In genomic region chr22:44701187-44701586, GRCh38 we compare ENCODE assay signal across 1 cellular context.
TF ChIP-seq lines count a peak whose summit lies in the region.

No MANE protein-coding gene starts in this region.

TF ChIP-seq in HepG2, 621 proteins besides CTCF, POLR2A, EP300 and RAD21:
- TF ChIP-seq, protein P1, sequence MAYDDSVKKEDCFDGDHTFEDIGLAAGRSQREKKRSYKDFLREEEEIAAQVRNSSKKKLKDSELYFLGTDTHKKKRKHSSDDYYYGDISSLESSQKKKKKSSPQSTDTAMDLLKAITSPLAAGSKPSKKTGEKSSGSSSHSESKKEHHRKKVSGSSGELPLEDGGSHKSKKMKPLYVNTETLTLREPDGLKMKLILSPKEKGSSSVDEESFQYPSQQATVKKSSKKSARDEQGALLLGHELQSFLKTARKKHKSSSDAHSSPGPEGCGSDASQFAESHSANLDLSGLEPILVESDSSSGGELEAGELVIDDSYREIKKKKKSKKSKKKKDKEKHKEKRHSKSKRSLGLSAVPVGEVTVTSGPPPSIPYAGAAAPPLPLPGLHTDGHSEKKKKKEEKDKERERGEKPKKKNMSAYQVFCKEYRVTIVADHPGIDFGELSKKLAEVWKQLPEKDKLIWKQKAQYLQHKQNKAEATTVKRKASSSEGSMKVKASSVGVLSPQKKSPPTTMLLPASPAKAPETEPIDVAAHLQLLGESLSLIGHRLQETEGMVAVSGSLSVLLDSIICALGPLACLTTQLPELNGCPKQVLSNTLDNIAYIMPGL (CRISPR knock-in tag; IDR thresholded peaks at IDR 0.05; ENCODE audit: borderline replicate concordance in 1 of 2, low read depth in 1 of 2) = no peak
- no peak for TF ChIP-seq ARNT (IDR thresholded peaks at IDR 0.05)
- TF ChIP-seq ZNF629 (CRISPR knock-in tag; conservative IDR thresholded peaks at IDR 0.05) = peak; percentile 94
- peak; percentile 69 for TF ChIP-seq CEBPG (CRISPR knock-in tag; IDR thresholded peaks at IDR 0.05)
- TF ChIP-seq KDM1A (CRISPR knock-in tag; IDR thresholded peaks at IDR 0.05) = peak; percentile 69; the same call in 1 of the 2 replicates
- TF ChIP-seq CEBPB (IDR thresholded peaks at IDR 0.05; ENCODE audit: borderline replicate concordance, low read depth, low read length) = peak; percentile 91
- TF ChIP-seq ZMYM3 (CRISPR knock-in tag; IDR thresholded peaks at IDR 0.05) = peak; percentile 51; the same call in 1 of the 2 replicates
- TF ChIP-seq ZNF891 (CRISPR knock-in tag; IDR thresholded peaks at IDR 0.05) = 0 out of 2 replicates have a peak, but pooled peaks have one; percentile 9
- peak; percentile 44; the same call in 1 of the 2 replicates for TF ChIP-seq ADNP (CRISPR knock-in tag; IDR thresholded peaks at IDR 0.05)
- TF ChIP-seq ZNF468 (CRISPR knock-in tag; IDR thresholded peaks at IDR 0.05) = no peak
